In genomic region chr12:203462-204260, GRCh38 we compare ENCODE assay signal across 1 cellular context.
TF ChIP-seq lines count a peak whose summit lies in the region.

No MANE protein-coding gene starts in this region.

TF ChIP-seq in HEK293, 187 proteins besides CTCF, POLR2A, EP300 and RAD21 (continued from another document):
- TF ChIP-seq ZNF610 (tag by site-specific recombination; IDR thresholded peaks at IDR 0.05; ENCODE audit: borderline replicate concordance) (no peak), ZNF426 (tag by site-specific recombination; IDR thresholded peaks at IDR 0.05) (no peak), BCL11A (tag by site-specific recombination; IDR thresholded peaks at IDR 0.05; ENCODE audit: low read depth) (no peak), HOXA7 (CRISPR knock-in tag; IDR thresholded peaks at IDR 0.05; ENCODE audit: borderline replicate concordance) (no peak), AEBP2 (tag by site-specific recombination; IDR thresholded peaks at IDR 0.05; ENCODE audit: borderline replicate concordance) (no peak), TCF7L2 (IDR thresholded peaks at IDR 0.05; ENCODE audit: borderline replicate concordance, low read depth, low read length) (no peak), GLI4 (tag by site-specific recombination; IDR thresholded peaks at IDR 0.05) (no peak)
